In the genomic region with DNA sequence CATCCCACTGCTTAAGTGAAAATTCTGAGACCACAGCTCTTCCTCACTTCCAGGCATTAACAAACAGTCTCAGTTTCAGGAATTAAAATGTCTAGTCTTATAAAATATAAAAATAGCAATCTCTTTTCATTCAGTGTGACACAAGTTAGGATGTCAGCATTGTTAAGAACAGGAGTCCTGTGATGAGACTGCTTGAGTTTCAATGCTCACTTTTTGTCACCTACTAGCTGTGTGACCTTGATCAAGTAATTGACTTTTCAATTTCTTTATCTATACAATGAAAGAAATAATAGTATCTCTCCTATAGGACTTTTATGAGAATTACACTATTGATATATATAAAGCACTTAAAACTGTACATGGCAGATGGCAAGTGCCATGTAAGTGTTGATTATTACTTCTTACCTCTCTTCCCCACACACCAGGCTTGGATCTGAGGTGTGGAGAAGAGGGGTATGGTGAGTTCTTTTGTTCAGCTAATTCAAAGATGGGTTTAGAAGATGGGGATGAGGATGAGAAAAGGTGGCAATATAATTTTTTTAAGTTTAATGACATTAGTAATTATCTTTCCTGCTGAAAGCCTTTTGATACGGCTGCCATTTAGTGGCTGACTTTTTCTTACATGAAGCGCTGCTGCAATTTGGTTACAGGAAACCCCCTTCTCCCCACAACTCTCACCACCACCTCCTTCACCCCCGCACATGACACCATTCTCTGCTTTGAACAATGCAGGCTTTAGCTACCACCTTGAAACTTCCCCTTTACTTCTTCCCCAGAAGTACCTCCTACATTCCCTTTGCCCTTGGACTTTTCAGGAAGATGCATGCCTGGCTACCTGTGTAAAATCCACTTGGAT, we compare ENCODE assay signal across 12 cellular contexts. TPM values are rescaled to one million over a fixed set of nuclear protein-coding genes. Genes with fewer than 3 reads are reported as not detected.
DNase-seq lines count a peak whose midpoint lies in the region; ATAC-seq and TF ChIP-seq lines count a peak whose summit lies in the region.
"Had no signal": no experiment of that assay in that cellular context is flagged by ENCODE, and none has a peak within 500 bp of the region (broad histone marks: within the 10 kb centered on the region; RNA-seq: fewer than 3 reads in every experiment).

No MANE protein-coding gene starts in this region.

- peak overlapping the region; percentile 84 to 85 for H3K27ac Mint-ChIP-seq in stimulated activated naive CD8-positive, alpha-beta T cell treated with anti-CD3 and anti-CD28 coated beads, Interleukin-15, amount 100 ng/mL, for 72 hours
- H3K27ac Mint-ChIP-seq: mesothelial cell of epicardium had no signal

- H3K4me3 ChIP-seq in right cardiac atrium (ENCODE audit: low read length) = no peak overlapping the region
- H3K4me3 ChIP-seq in effector memory CD4-positive, alpha-beta T cell (ENCODE audit: insufficient read depth, low read depth, low read length, poor library complexity, severe bottlenecking) = no peak overlapping the region
- no peak overlapping the region for H3K4me3 ChIP-seq in suprapubic skin

- TF ChIP-seq POLR2A in suprapubic skin (IDR thresholded peaks at IDR 0.05) = no peak

- intact Hi-C loops in right cardiac atrium (cut with DNase I) = no loop called here

- peaks cover 0 to 4% of the 10 kb centered on the region in 2 donors for H3K9me3 Mint-ChIP-seq in stimulated activated naive CD8-positive, alpha-beta T cell treated with anti-CD3 and anti-CD28 coated beads, Interleukin-15, amount 100 ng/mL, for 72 hours

- WGBS in right cardiac atrium = 82% methylated on average over 3 of the region's 3 CpGs
- WGBS in suprapubic skin = 63% methylated on average over 3 of the region's 3 CpGs

- DNase-seq in activated naive CD4-positive, alpha-beta T cell treated with Interleukin-2 at 50 U/mL for 16 hours = peak; percentile 28
- no peak for DNase-seq in activated naive CD4-positive, alpha-beta T cell (lab: John Stamatoyannopoulos, UW)
- DNase-seq in activated T-cell treated with anti-CD3 and anti-CD28 coated beads, Interleukin-2, amount 50 U/mL, for 48 hours = peak; percentile 56 to 63
- DNase-seq in stimulated activated naive CD8-positive, alpha-beta T cell treated with anti-CD3 and anti-CD28 coated beads, Interleukin-15, amount 100 ng/mL, for 72 hours = peak; percentile 58 to 70
- DNase-seq in right cardiac atrium (no peak), suprapubic skin (ENCODE audit: low spot score in 2 of 2) (no peak)
- no peak for DNase-seq in effector memory CD4-positive, alpha-beta T cell
- DNase-seq: effector CD8-positive, alpha-beta T cell had no signal

- no peaks in the 10 kb centered on the region for H3K9me3 ChIP-seq in right cardiac atrium (ENCODE audit: control insufficient read depth, low read length)
- no peaks in the 10 kb centered on the region for H3K9me3 ChIP-seq in effector memory CD4-positive, alpha-beta T cell (ENCODE audit: control insufficient read depth, low read length)
- H3K9me3 ChIP-seq in suprapubic skin = no peaks in the 10 kb centered on the region

- ATAC-seq in HG03095 (IDR thresholded peaks at IDR 0.05; ENCODE audit: unreplicated experiment) = peak; percentile 98
- peak; percentile 98 for ATAC-seq in stimulated activated naive CD8-positive, alpha-beta T cell treated with anti-CD3 and anti-CD28 coated beads, Interleukin-15, amount 100 ng/mL, for 72 hours
- no peak for ATAC-seq in right cardiac atrium
- ATAC-seq: SK-N-SH treated with all-trans-retinoic acid at 6 μM for 48 hours had no signal

- H3K4me1 ChIP-seq in right cardiac atrium (ENCODE audit: control insufficient read depth, insufficient read depth, low read length) = no peaks in the 10 kb centered on the region
- no peaks in the 10 kb centered on the region for H3K4me1 ChIP-seq in effector memory CD4-positive, alpha-beta T cell (ENCODE audit: control insufficient read depth, insufficient read depth, low read length, poor library complexity, severe bottlenecking)
- H3K4me1 ChIP-seq in suprapubic skin = no peaks in the 10 kb centered on the region

- H3K27me3 ChIP-seq in right cardiac atrium (ENCODE audit: control insufficient read depth, insufficient read depth) (no peaks in the 10 kb centered on the region), suprapubic skin (no peaks in the 10 kb centered on the region)
- no peaks in the 10 kb centered on the region for H3K27me3 ChIP-seq in effector memory CD4-positive, alpha-beta T cell (replicated peaks; ENCODE audit: control insufficient read depth, insufficient read depth, low read length, poor library complexity, severe bottlenecking)

- no peaks in the 10 kb centered on the region for H3K36me3 ChIP-seq in effector memory CD4-positive, alpha-beta T cell (ENCODE audit: control insufficient read depth, insufficient read depth, low read length)
- no peaks in the 10 kb centered on the region for H3K36me3 ChIP-seq in suprapubic skin

- no peak for TF ChIP-seq CTCF in suprapubic skin (IDR thresholded peaks at IDR 0.05)

- H3K27ac ChIP-seq in right cardiac atrium (ENCODE audit: low read length) (no peak overlapping the region), suprapubic skin (no peak overlapping the region)
- no peak overlapping the region for H3K27ac ChIP-seq in effector memory CD4-positive, alpha-beta T cell (ENCODE audit: insufficient read depth, low read length, poor library complexity, severe bottlenecking)

- H3K4me3 Mint-ChIP-seq in stimulated activated naive CD8-positive, alpha-beta T cell treated with anti-CD3 and anti-CD28 coated beads, Interleukin-15, amount 100 ng/mL, for 72 hours = peak overlapping the region; percentile 44 to 56
- H3K4me3 Mint-ChIP-seq: mesothelial cell of epicardium had no signal

- H3K27me3 Mint-ChIP-seq in stimulated activated naive CD8-positive, alpha-beta T cell treated with anti-CD3 and anti-CD28 coated beads, Interleukin-15, amount 100 ng/mL, for 72 hours = peaks cover 14% of the 10 kb centered on the region

- peaks cover 13% of the 10 kb centered on the region for H3K4me1 Mint-ChIP-seq in stimulated activated naive CD8-positive, alpha-beta T cell treated with anti-CD3 and anti-CD28 coated beads, Interleukin-15, amount 100 ng/mL, for 72 hours
- H3K4me1 Mint-ChIP-seq: mesothelial cell of epicardium had no signal

- no peak for TF ChIP-seq EP300 in suprapubic skin (IDR thresholded peaks at IDR 0.05)

RNA-seq across cellular contexts. Expression of a gene that starts 20.8 kb away (rescaled TPM):
- total RNA-seq in right cardiac atrium = under 1 TPM in 2 of 4 donors, not detected in 2; 0.41 to 0.42 TPM
- not detected for polyA plus RNA-seq in right cardiac atrium
- total RNA-seq in suprapubic skin = 1 to 10 TPM in 3 of 4 donors, under 1 TPM in 1; 0.95 to 2.8 (median 1.9) TPM
- total RNA-seq: mesothelial cell of epicardium, urinary bladder had no signal
- polyA plus RNA-seq: urinary bladder had no signal

Comparison
In these comparisons a context has a peak if more than half of its experiments do, and no peak if none do; other contexts are left out.
1. DNase-seq: peak in activated naive CD4-positive, alpha-beta T cell treated with Interleukin-2 at 50 U/mL for 16 hours (single experiment), activated T-cell treated with anti-CD3 and anti-CD28 coated beads, Interleukin-2, amount 50 U/mL, for 48 hours (2 of 2) and stimulated activated naive CD8-positive, alpha-beta T cell treated with anti-CD3 and anti-CD28 coated beads, Interleukin-15, amount 100 ng/mL, for 72 hours (2 of 2); none in activated naive CD4-positive, alpha-beta T cell (0 of 4), right cardiac atrium (0 of 3), effector memory CD4-positive, alpha-beta T cell (0 of 3) and suprapubic skin (0 of 2).
2. ATAC-seq: peak in HG03095 (single experiment) and stimulated activated naive CD8-positive, alpha-beta T cell treated with anti-CD3 and anti-CD28 coated beads, Interleukin-15, amount 100 ng/mL, for 72 hours (single experiment); none in right cardiac atrium (0 of 2).